ENCODE assay signal across 29 cellular contexts in genomic region chr9:122403381-122404002, GRCh38. TPM values are rescaled to one million over a fixed set of nuclear protein-coding genes. Genes with fewer than 3 reads are reported as not detected.
DNase-seq lines count a peak whose midpoint lies in the region; ATAC-seq, FAIRE-seq and TF ChIP-seq lines count a peak whose summit lies in the region.
"Had no signal": no experiment of that assay in that cellular context is flagged by ENCODE, and none has a peak within 500 bp of the region (broad histone marks: within the 10 kb centered on the region; RNA-seq: fewer than 3 reads in every experiment).

No MANE protein-coding gene starts in this region.

- H3K4me3 ChIP-seq in AG10803 (ENCODE audit: low read length) (no peak overlapping the region), HFF-Myc (replicated peaks; ENCODE audit: low read depth, low read length) (no peak overlapping the region), K562 (no peak overlapping the region)
- H3K4me3 ChIP-seq: cardiac muscle cell, colonic mucosa, psoas muscle, upper lobe of right lung had no signal

- H3K27me3 Mint-ChIP-seq in natural killer cell (ENCODE audit: low read depth in 2 of 2) = peaks cover 0 to 6% of the 10 kb centered on the region in 2 donors

- no peak overlapping the region for H3K27ac ChIP-seq in K562 (ENCODE audit: extremely low read depth, low read depth, low read length)
- H3K27ac ChIP-seq: cardiac muscle cell, colonic mucosa, psoas muscle, upper lobe of right lung had no signal

- no peaks in the 10 kb centered on the region for H4K20me1 ChIP-seq in K562 (replicated peaks; ENCODE audit: control insufficient read depth, insufficient read depth, low read length)

- CTCF ChIA-PET in K562 (lab: Yijun Ruan, JAX; ENCODE audit: low intra/inter-chr PET ratio) = no interaction called here

- H3K9ac ChIP-seq in K562 (ENCODE audit: insufficient read depth in 1 of 2, low read depth in 2 of 2, low read length in 2 of 2) = no peak overlapping the region

- DNase-seq in AG10803 (ENCODE audit: low read depth) (peak; percentile 70), HFF-Myc (ENCODE audit: extremely low read depth, low read depth) (peak; percentile 67), K562 (ENCODE audit: extremely low read depth in 1 of 4, low spot score in 3 of 4) (no peak), hepatic stellate cell (ENCODE audit: low spot score) (peak; percentile 66), natural killer cell (no peak), DMS153 treated with DMSO at 0.1 percent for 48 hours (lab: John Stamatoyannopoulos, UW; ENCODE audit: unreplicated experiment) (no peak), NCI-H1417 (lab: John Stamatoyannopoulos, UW) (no peak)
- DNase-seq: activated CD4-positive, alpha-beta T cell treated with anti-CD3 and anti-CD28 coated beads, Interleukin-2, amount 50 U/mL, for 4 hours; activated naive CD4-positive, alpha-beta T cell treated with anti-CD3 and anti-CD28 coated beads, Interleukin-2, amount 50 U/mL, for 16 hours; aorta; colonic mucosa; DMS79; effector memory CD4-positive, alpha-beta T cell; islet precursor cell; KG1; left ventricle myocardium superior; NCI-H146; NCI-H2107; NCI-H446; NCI-H774; nucleus accumbens; psoas muscle; stimulated activated naive B cell treated with anti-CD40 and anti-IgM and Interleukin-4, amounts not matched to agents 10 μg/mL and 1 μg/mL and 100 μg/mL, for 72 hours; T1000; upper lobe of right lung had no signal

- no peaks in the 10 kb centered on the region for H3K4me1 Mint-ChIP-seq in natural killer cell

- no peak for FAIRE-seq in K562 (lab: Jason Lieb, UNC)
- FAIRE-seq: GM18507, HTR-8/SVneo had no signal

- WGBS in K562 (ENCODE audit: insufficient coverage, low coverage, missing lambda C conversion rate) = 11% methylated on average over 6 of the region's 6 CpGs

- ATAC-seq in K562 = no peak
- ATAC-seq in natural killer cell = no peak
- ATAC-seq: left ventricle myocardium superior, psoas muscle had no signal

- no peak for TF ChIP-seq POLR2A in K562 (conservative IDR thresholded peaks at IDR 0.05)

- no peak overlapping the region for H3K4me3 Mint-ChIP-seq in natural killer cell
- H3K4me3 Mint-ChIP-seq: B cell had no signal

- no peaks in the 10 kb centered on the region for H3K36me3 ChIP-seq in K562 (ENCODE audit: control insufficient read depth, insufficient read depth, low read length)
- H3K36me3 ChIP-seq: cardiac muscle cell, colonic mucosa, upper lobe of right lung had no signal

- TF ChIP-seq EP300 in K562 (IDR thresholded peaks at IDR 0.05; ENCODE audit: low read length) = no peak

- POLR2A ChIA-PET in K562 (lab: Yijun Ruan, JAX) = interaction anchor here (2.6 kb wide), 1 partner anchor 9 kb away, joined by 8 read pairs; no protein-coding TSS in a partner anchor

- no peaks in the 10 kb centered on the region for H3K36me3 Mint-ChIP-seq in natural killer cell

- in situ Hi-C loops in K562 (cut with MboI) = no loop called here

- H3K9me3 Mint-ChIP-seq in natural killer cell = no peaks in the 10 kb centered on the region

- no peak for TF ChIP-seq RAD21 in K562 (CRISPR knock-in tag; conservative IDR thresholded peaks at IDR 0.05 in 1 of 2, IDR thresholded peaks at IDR 0.05 in 1 of 2)

- H3K9me3 ChIP-seq in K562 (replicated peaks; ENCODE audit: control insufficient read depth, insufficient read depth, low read depth, low read length) = no peaks in the 10 kb centered on the region; the same call in 1 of the 2 replicates
- H3K9me3 ChIP-seq: colonic mucosa, psoas muscle, upper lobe of right lung had no signal

- H3K9me1 ChIP-seq in K562 (ENCODE audit: control insufficient read depth, insufficient read depth, low read length) = no peaks in the 10 kb centered on the region

- no peaks in the 10 kb centered on the region for H3K27me3 ChIP-seq in K562 (ENCODE audit: control insufficient read depth in 2 of 2, insufficient read depth in 2 of 2, low read length in 2 of 2)
- H3K27me3 ChIP-seq: cardiac muscle cell, colonic mucosa, upper lobe of right lung had no signal

- H3K4me2 ChIP-seq in K562 (ENCODE audit: insufficient read depth, low read length) = no peak overlapping the region

- TF ChIP-seq CTCF in AG10803 (conservative IDR thresholded peaks at IDR 0.05; ENCODE audit: low read length) = no peak
- TF ChIP-seq CTCF in HFF-Myc (IDR thresholded peaks at IDR 0.05; ENCODE audit: low read depth, low read length, missing control alignments) = no peak
- no peak for TF ChIP-seq CTCF in K562 (IDR thresholded peaks at IDR 0.05 in 2 of 3, conservative IDR thresholded peaks at IDR 0.05 in 1 of 3; ENCODE audit: insufficient read depth in 2 of 3, low read depth in 1 of 3, low read length in 3 of 3)
- TF ChIP-seq CTCF in natural killer cell (IDR thresholded peaks at IDR 0.05) = no peak

- BruUV-seq in K562 (replicated peaks; lab: Mats Ljungman, UMichigan) = no TSS peak

- H3K79me2 ChIP-seq in K562 (ENCODE audit: control insufficient read depth, insufficient read depth, low read length) = no peaks in the 10 kb centered on the region

- H2AFZ ChIP-seq in K562 (ENCODE audit: low read depth, low read length) = 0 out of 2 replicates have a peak overlapping the region, but pooled peaks have one; percentile 9

- H3K4me1 ChIP-seq in K562 (replicated peaks in 1 of 2; ENCODE audit: control insufficient read depth in 2 of 2, insufficient read depth in 2 of 2, low read length in 2 of 2) = peaks cover 3 to 17% of the 10 kb centered on the region in 2 experiments; a peak in 4 of 5 replicates
- H3K4me1 ChIP-seq: colonic mucosa, psoas muscle, upper lobe of right lung had no signal

- no peak overlapping the region for H3K27ac Mint-ChIP-seq in natural killer cell
- H3K27ac Mint-ChIP-seq: B cell had no signal

- intact Hi-C loops in K562 (cut with micrococcal nuclease) (no loop called here), natural killer cell (cut with micrococcal nuclease) (no loop called here)

TF ChIP-seq in K562, 482 proteins besides CTCF, POLR2A, EP300 and RAD21 (continues in another document):
- TF ChIP-seq ZKSCAN8 (CRISPR knock-in tag; IDR thresholded peaks at IDR 0.05) (no peak), MITF (IDR thresholded peaks at IDR 0.05) (no peak), JUND (IDR thresholded peaks at IDR 0.05; ENCODE audit: borderline replicate concordance, low read depth, low read length) (no peak), JUND (tag; IDR thresholded peaks at IDR 0.05; ENCODE audit: borderline replicate concordance, low read depth, low read length) (no peak), KLF16 (IDR thresholded peaks at IDR 0.05) (no peak), NR0B1 (IDR thresholded peaks at IDR 0.05; ENCODE audit: partially characterized antibody) (no peak)

RNA-seq across cellular contexts. Expression of gene PTGS1, which starts 32.7 kb away (rescaled TPM):
- total RNA-seq in K562 (2011; cell fraction: chromatin; rRNA removed; ENCODE audit: low replicate concordance) = 8.0 and 9.1 TPM in 2 replicates
- total RNA-seq in K562 (2011; cell fraction: nucleolus; rRNA removed) = 6.3 and 7.7 TPM in 2 replicates
- total RNA-seq in K562 (2011; cell fraction: nucleoplasm; rRNA removed) = 9.9 and 10.5 TPM in 2 replicates
- total RNA-seq in K562 (2014; rRNA removed) = 4.9 and 5.3 TPM in 2 replicates
- 3.4 and 3.6 TPM in 2 replicates for total RNA-seq in K562 (2014; rRNA removed; fragmentation: Illumina TruSeq; extraction: Trizol)
- total RNA-seq in K562 (2015; rRNA removed; fragmentation: Illumina TruSeq; extraction: Trizol) = 3.8 and 4.5 TPM in 2 replicates
- total RNA-seq in K562 (2021) = 7.2 and 9.1 TPM in 2 replicates
- 5.2 and 12.9 TPM in 2 replicates for polyA plus RNA-seq in K562 (2011; rRNA removed)
- 6.5 and 21.2 TPM in 2 replicates for polyA plus RNA-seq in K562 (2011; cell fraction: cytosol; rRNA removed)
- polyA plus RNA-seq in K562 (2011; cell fraction: nucleus; rRNA removed) = 6.4 and 18.4 TPM in 2 replicates
- polyA plus RNA-seq in K562 (2012) = 10.4 and 10.8 TPM in 2 replicates
- 7.2 and 7.5 TPM in 2 replicates for polyA plus RNA-seq in K562 (2014; fragmentation: Illumina TruSeq; extraction: Trizol)
- polyA plus RNA-seq in K562 (2014; fragmentation: Nextera tagmentation; extraction: Ambion mirVana) = 1 to 10 TPM; 3.7 to 8.2 TPM
- 4.0 and 5.8 TPM in 2 replicates for polyA plus RNA-seq in K562 (2014; rRNA removed)
- 2.5 and 6.5 TPM in 2 replicates for polyA minus RNA-seq in K562 (2011; rRNA and poly(A)+ RNA removed)
- polyA minus RNA-seq in K562 (2011; cell fraction: cytosol; rRNA and poly(A)+ RNA removed) = 3.0 and 6.0 TPM in 2 replicates
- polyA minus RNA-seq in K562 (2011; cell fraction: nucleus; rRNA and poly(A)+ RNA removed) = 1.6 and 2.3 TPM in 2 replicates
- total RNA-seq in natural killer cell = 10 to 100 TPM in 1 of 3 donors, 1 to 10 TPM in 2; 2.1 to 11.3 (median 9.2) TPM
- polyA plus RNA-seq: cardiac muscle cell had no signal

Comparison
In these comparisons a context has a peak if more than half of its experiments do, and no peak if none do; other contexts are left out.
1. DNase-seq: peak in AG10803 (single experiment), HFF-Myc (single experiment) and hepatic stellate cell (single experiment); none in K562 (0 of 4), natural killer cell (single experiment), DMS153 treated with DMSO at 0.1 percent for 48 hours (single experiment) and NCI-H1417 (0 of 3).